28 cellular contexts compared by ENCODE assay signal in the genomic region with DNA sequence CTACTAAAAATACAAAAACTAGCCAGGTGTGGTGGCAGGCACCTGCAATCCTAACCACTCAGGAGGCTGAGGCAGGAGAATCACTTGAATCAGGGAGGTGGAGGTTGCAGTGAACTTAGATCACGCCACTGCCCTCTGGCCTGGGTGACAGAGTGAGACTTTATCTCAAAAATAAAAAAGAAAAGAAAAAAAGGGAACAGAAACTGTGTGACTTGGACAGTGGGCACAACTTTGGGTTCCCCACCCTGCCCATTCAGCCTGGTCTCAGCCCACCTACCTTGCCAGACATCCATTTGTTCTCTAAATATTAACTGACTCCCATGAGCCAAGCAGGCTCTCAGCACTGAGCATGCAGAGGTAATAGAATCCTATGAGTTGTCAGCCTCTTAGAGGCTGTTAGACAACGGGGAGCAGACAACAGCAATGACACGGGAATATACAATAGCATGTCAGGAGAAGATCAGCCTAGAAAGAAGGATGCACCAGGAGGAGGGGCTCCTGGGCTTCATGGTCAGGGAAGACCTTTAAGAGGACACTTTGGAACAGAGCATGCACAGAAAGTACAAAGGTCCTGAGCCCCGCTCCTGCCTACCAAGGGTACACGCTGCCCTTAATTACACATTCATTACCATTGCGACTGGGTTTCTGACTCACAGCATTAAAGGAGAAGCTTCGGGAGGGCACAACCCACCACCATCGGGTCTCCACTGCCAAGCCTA. TPM values are rescaled to one million over a fixed set of nuclear protein-coding genes. Genes with fewer than 3 reads are reported as not detected.
A peak's percentile ranks its signal among the peaks of the same experiment; 100 is the strongest.
DNase-seq lines count a peak whose midpoint lies in the region; ATAC-seq, FAIRE-seq and TF ChIP-seq lines count a peak whose summit lies in the region.
"Had no signal": no experiment of that assay in that cellular context is flagged by ENCODE, and none has a peak within 500 bp of the region (broad histone marks: within the 10 kb centered on the region; RNA-seq: fewer than 3 reads in every experiment).

No MANE protein-coding gene starts in this region.

- H3K4me2 ChIP-seq in HepG2 (ENCODE audit: low read depth, low read length), result no peak overlapping the region
- peak overlapping the region; percentile 63 for H3K4me2 ChIP-seq in OCI-LY3 (ENCODE audit: low read length)
- no peak overlapping the region for H3K4me2 ChIP-seq in mammary epithelial cell (ENCODE audit: insufficient read depth, low read depth, low read length)
- H3K4me2 ChIP-seq: smooth muscle cell had no signal

- dilution Hi-C loops in mammary epithelial cell (cut with HindIII; ENCODE audit: low sequenced_read_pairs), result no loop called here

- H3K27me3 ChIP-seq in HepG2 (ENCODE audit: control insufficient read depth in 1 of 2, insufficient read depth in 2 of 2, low read length in 2 of 2) (peaks cover 3 to 7% of the 10 kb centered on the region in 2 experiments; a peak in 3 of 5 replicates), right lobe of liver (no peaks in the 10 kb centered on the region), OCI-LY3 (ENCODE audit: low read depth, low read length) (peaks cover 16% of the 10 kb centered on the region), mammary epithelial cell (ENCODE audit: insufficient read depth, low read length) (no peaks in the 10 kb centered on the region)
- H3K27me3 ChIP-seq: suprapubic skin had no signal

- ATAC-seq in HepG2, result peak; percentile 11; the same call in 1 of the 3 replicates
- ATAC-seq in right lobe of liver, result no peak
- ATAC-seq in HG03460 (IDR thresholded peaks at IDR 0.05; ENCODE audit: unreplicated experiment), result peak; percentile 36
- no peak for ATAC-seq in Right ventricle myocardium inferior
- ATAC-seq: activated CD8-positive, alpha-beta T cell treated with anti-CD3 and anti-CD28 coated beads for 36 hours; esophagus mucosa; left cardiac atrium had no signal

- peaks cover 19% of the 10 kb centered on the region for H3K4me1 ChIP-seq in HepG2 (ENCODE audit: insufficient read depth, low read length)
- no peaks in the 10 kb centered on the region for H3K4me1 ChIP-seq in right lobe of liver
- peaks cover 42% of the 10 kb centered on the region for H3K4me1 ChIP-seq in OCI-LY3 (ENCODE audit: low read length)
- H3K4me1 ChIP-seq in mammary epithelial cell (ENCODE audit: insufficient read depth, low read length), result peaks cover 9% of the 10 kb centered on the region

- H3K9me3 ChIP-seq in HepG2 (ENCODE audit: low read length), result no peaks in the 10 kb centered on the region
- H3K9me3 ChIP-seq in right lobe of liver, result no peaks in the 10 kb centered on the region
- no peaks in the 10 kb centered on the region for H3K9me3 ChIP-seq in OCI-LY3 (ENCODE audit: insufficient read depth, low read length)
- no peaks in the 10 kb centered on the region for H3K9me3 ChIP-seq in mammary epithelial cell (replicated peaks; ENCODE audit: insufficient read depth, low read length)
- H3K9me3 ChIP-seq: suprapubic skin had no signal

- POLR2A ChIA-PET in HepG2 (lab: Yijun Ruan, JAX), result no interaction called here

- TF ChIP-seq CTCF in HepG2 (CRISPR knock-in tag; IDR thresholded peaks at IDR 0.05) (no peak), right lobe of liver (IDR thresholded peaks at IDR 0.05) (no peak), OCI-LY3 (IDR thresholded peaks at IDR 0.05; ENCODE audit: low read depth, low read length) (no peak), mammary epithelial cell (conservative IDR thresholded peaks at IDR 0.05 in 1 of 2, IDR thresholded peaks at IDR 0.05 in 1 of 2; ENCODE audit: extremely low read depth in 1 of 2, insufficient read depth in 1 of 2, low read depth in 1 of 2, low read length in 2 of 2) (no peak)

- CTCF ChIA-PET in HepG2 (lab: Yijun Ruan, JAX; ENCODE audit: low intra/inter-chr PET ratio, low total read pairs) (interaction anchor here (1.3 kb wide), 1 partner anchor 24 kb away, joined by 3 read pairs; no protein-coding TSS in a partner anchor), mammary epithelial cell (lab: Charles Lee; ENCODE audit: low non-redundant PET) (no interaction called here)

- no peak for TF ChIP-seq RAD21 in HepG2 (CRISPR knock-in tag; IDR thresholded peaks at IDR 0.05)

- H3K79me2 ChIP-seq in HepG2 (ENCODE audit: insufficient read depth, low read length) (no peaks in the 10 kb centered on the region), OCI-LY3 (ENCODE audit: low read length) (no peaks in the 10 kb centered on the region), mammary epithelial cell (ENCODE audit: insufficient read depth, low read length) (no peaks in the 10 kb centered on the region)

- 8% methylated on average over 8 of the region's 8 CpGs for WGBS in HepG2 (ENCODE audit: low lambda C conversion rate)
- 44% methylated on average over 7 of the region's 8 CpGs for WGBS in right lobe of liver (ENCODE audit: insufficient coverage, low coverage, low lambda C conversion rate, missing lambda C conversion rate)
- WGBS in mammary epithelial cell (ENCODE audit: low coverage, missing lambda C conversion rate), result 82% methylated on average over 6 of the region's 8 CpGs

- in situ Hi-C loops in HepG2 (cut with HindIII; ENCODE audit: extremely low pct_ligation_motif_present, low pct_unique_long_range_greater_than_20kb) (loop anchor here (5.0 to 25.0 kb wide), 2 partner anchors 444 to 1891 kb away; no protein-coding TSS in a partner anchor), mammary epithelial cell (cut with MboI; ENCODE audit: low sequenced_read_pairs in 2 of 2) (loop anchor here (5.0 to 25.0 kb wide), 4 partner anchors 422 to 784 kb away; a partner anchor contains a TSS)

- intact Hi-C loops in HepG2 (cut with micrococcal nuclease; ENCODE audit: unreplicated experiment) (loop anchor here (5.0 kb wide), 2 partner anchors 494 to 509 kb away; no protein-coding TSS in a partner anchor), right lobe of liver (cut with DNase I) (no loop called here), mammary epithelial cell (cut with micrococcal nuclease) (loop anchor here (5.0 kb wide), 2 partner anchors 509 to 794 kb away; no protein-coding TSS in a partner anchor), Right ventricle myocardium inferior (cut with DNase I) (loop anchor here (5.0 kb wide), 1 partner anchor 419 kb away; no protein-coding TSS in a partner anchor)

- BruUV-seq in HepG2 (replicated peaks; lab: Mats Ljungman, UMichigan), result no TSS peak
- BruUV-seq in mammary epithelial cell (replicated peaks; lab: Mats Ljungman, UMichigan), result no TSS peak

- FAIRE-seq in HepG2 (lab: Jason Lieb, UNC), result no peak
- FAIRE-seq: GM12892 had no signal

- TF ChIP-seq EP300 in HepG2 (IDR thresholded peaks at IDR 0.05; ENCODE audit: low read depth in 2 of 2, low read length in 2 of 2) (no peak), HepG2 (CRISPR knock-in tag; IDR thresholded peaks at IDR 0.05; ENCODE audit: borderline replicate concordance) (no peak)

- H3K36me3 ChIP-seq in HepG2 (replicated peaks in 1 of 2; ENCODE audit: control insufficient read depth in 1 of 2, insufficient read depth in 2 of 2, low read length in 2 of 2) (no peaks in the 10 kb centered on the region), right lobe of liver (no peaks in the 10 kb centered on the region), OCI-LY3 (replicated peaks; ENCODE audit: low read depth, low read length) (no peaks in the 10 kb centered on the region), mammary epithelial cell (ENCODE audit: insufficient read depth, low read length) (no peaks in the 10 kb centered on the region)
- H3K36me3 ChIP-seq: suprapubic skin had no signal

- no peak overlapping the region for H3K27ac ChIP-seq in HepG2 (ENCODE audit: extremely low read length, insufficient read depth, low read length)
- no peak overlapping the region for H3K27ac ChIP-seq in right lobe of liver
- H3K27ac ChIP-seq in OCI-LY3 (ENCODE audit: low read length), result peak overlapping the region; percentile 31
- no peak overlapping the region for H3K27ac ChIP-seq in mammary epithelial cell (ENCODE audit: insufficient read depth, low read depth, low read length)
- H3K27ac ChIP-seq: SK-N-MC, suprapubic skin had no signal

- H3K9ac ChIP-seq in HepG2 (ENCODE audit: insufficient read depth, low read depth, low read length) (no peak overlapping the region), OCI-LY3 (ENCODE audit: low read length) (peak overlapping the region; percentile 9; the same call in 1 of the 2 replicates), mammary epithelial cell (ENCODE audit: insufficient read depth, low read length) (no peak overlapping the region)

- DNase-seq in HepG2 (ENCODE audit: low spot score), result no peak
- no peak for DNase-seq in right lobe of liver
- no peak for DNase-seq in mammary epithelial cell
- DNase-seq in Right ventricle myocardium inferior (ENCODE audit: missing footprints), result no peak
- DNase-seq in activated gamma-delta T cell (lab: John Stamatoyannopoulos, UW), result no peak
- no peak for DNase-seq in NCI-H446 (lab: John Stamatoyannopoulos, UW)
- DNase-seq: activated CD4-positive, CD25-positive, alpha-beta regulatory T cell; activated CD8-positive, alpha-beta T cell treated with anti-CD3 and anti-CD28 coated beads for 36 hours; activated naive CD4-positive, alpha-beta T cell treated with anti-CD3 and anti-CD28 coated beads, Interleukin-2, amount 10 ng/mL, durations not matched to agents 7 days and 5 days; activated T-cell treated with anti-CD3 and anti-CD28 coated beads, Interleukin-2, amount 50 U/mL, for 1 hour; C1 segment of cervical spinal cord; effector CD8-positive, alpha-beta T cell; GF-D8; GOT3; left cardiac atrium; midbrain; NCI-H1694 treated with DMSO at 0.1 percent for 48 hours; NCI-H524; stimulated activated CD4-positive, alpha-beta T cell treated with anti-CD3 and anti-CD28 coated beads, Interleukin-4, amount 100 ng/mL, for 4 hours had no signal

- no peak overlapping the region for H2AFZ ChIP-seq in HepG2 (ENCODE audit: low read length)
- peak overlapping the region; percentile 56; the same call in 1 of the 2 replicates for H2AFZ ChIP-seq in OCI-LY3 (ENCODE audit: low read depth, low read length)
- H2AFZ ChIP-seq in mammary epithelial cell (ENCODE audit: low read depth, low read length), result no peak overlapping the region

- H3K4me3 ChIP-seq in HepG2 (replicated peaks in 1 of 3; ENCODE audit: insufficient read depth in 1 of 3, low read depth in 2 of 3, low read length in 3 of 3) (no peak overlapping the region), right lobe of liver (no peak overlapping the region), OCI-LY3 (ENCODE audit: low read length) (peak overlapping the region; percentile 36), mammary epithelial cell (replicated peaks in 1 of 3; ENCODE audit: insufficient read depth in 1 of 3, low read depth in 2 of 3, low read length in 3 of 3) (no peak overlapping the region)
- H3K4me3 ChIP-seq: SK-N-MC, smooth muscle cell, suprapubic skin had no signal

- TF ChIP-seq POLR2A in HepG2 (IDR thresholded peaks at IDR 0.05; ENCODE audit: insufficient read depth in 1 of 2, low read depth in 2 of 2, low read length in 2 of 2) (no peak), right lobe of liver (IDR thresholded peaks at IDR 0.05) (no peak)

- no peaks in the 10 kb centered on the region for H4K20me1 ChIP-seq in HepG2 (ENCODE audit: insufficient read depth, low read length)
- no peaks in the 10 kb centered on the region for H4K20me1 ChIP-seq in OCI-LY3 (ENCODE audit: insufficient read depth, low read length)
- no peaks in the 10 kb centered on the region for H4K20me1 ChIP-seq in mammary epithelial cell (ENCODE audit: insufficient read depth, low read length)

RNA-seq across cellular contexts. Expression of a gene that starts 20.0 kb away (rescaled TPM):
- 0.24 and 0.32 TPM in 2 replicates for total RNA-seq in HepG2 (2016; rRNA removed; fragmentation: Illumina TruSeq; extraction: Trizol)
- total RNA-seq in HepG2 (2016; cell fraction: cytosol; rRNA removed; fragmentation: Illumina TruSeq; extraction: Trizol; ENCODE audit: low read depth), result not detected in 2 replicates
- 0.30 and 0.61 TPM in 2 replicates for total RNA-seq in HepG2 (2016; cell fraction: insoluble cytoplasmic fraction; rRNA removed; fragmentation: Illumina TruSeq; extraction: Trizol)
- total RNA-seq in HepG2 (2016; cell fraction: membrane; rRNA removed; fragmentation: Illumina TruSeq; extraction: Trizol), result not detected in 2 replicates
- not detected in 2 replicates for total RNA-seq in HepG2 (2016; cell fraction: nucleus; rRNA removed; fragmentation: Illumina TruSeq; extraction: Trizol)
- polyA plus RNA-seq in HepG2 (2011; rRNA removed), result 0.10 and 0.42 TPM in 2 replicates
- not detected in 2 replicates for polyA plus RNA-seq in HepG2 (2011; cell fraction: cytosol; rRNA removed)
- polyA plus RNA-seq in HepG2 (2011; cell fraction: nucleus; rRNA removed), result 0.59 TPM in 1 of 2 replicates, not detected in the other
- polyA plus RNA-seq in HepG2 (2012), result not detected in 2 replicates
- polyA plus RNA-seq in HepG2 (2016; cell fraction: cytosol; fragmentation: Illumina TruSeq; extraction: Trizol; ENCODE audit: low read depth), result not detected in 2 replicates
- 0.51 TPM in 1 of 2 replicates, not detected in the other for polyA plus RNA-seq in HepG2 (2016; cell fraction: insoluble cytoplasmic fraction; fragmentation: Illumina TruSeq; extraction: Trizol; ENCODE audit: low read depth)
- polyA plus RNA-seq in HepG2 (2016; cell fraction: membrane; fragmentation: Illumina TruSeq; extraction: Trizol; ENCODE audit: low read depth), result not detected in 2 replicates
- polyA plus RNA-seq in HepG2 (2016; cell fraction: nucleus; fragmentation: Illumina TruSeq; extraction: Trizol; ENCODE audit: insufficient read depth, low read depth), result 0.81 and 0.85 TPM in 2 replicates
- not detected in 2 replicates for polyA minus RNA-seq in HepG2 (2011; rRNA and poly(A)+ RNA removed; ENCODE audit: low replicate concordance)
- not detected in 2 replicates for polyA minus RNA-seq in HepG2 (2011; cell fraction: cytosol; rRNA and poly(A)+ RNA removed)
- not detected in 2 replicates for polyA minus RNA-seq in HepG2 (2011; cell fraction: nucleus; rRNA and poly(A)+ RNA removed)
- under 1 TPM in 1 of 6 experiments, not detected in 5; 0.44 TPM for total RNA-seq in right lobe of liver
- total RNA-seq in mammary epithelial cell, result not detected
- 0.22 TPM for polyA plus RNA-seq in mammary epithelial cell
- polyA minus RNA-seq in mammary epithelial cell, result not detected
- not detected for total RNA-seq in Right ventricle myocardium inferior
- total RNA-seq: left cardiac atrium, neural crest cell, pulmonary artery endothelial cell had no signal

RNA-seq across cellular contexts. Expression of a gene that starts 28.5 kb away (rescaled TPM):
- 0.15 TPM in 1 of 2 replicates, not detected in the other for total RNA-seq in HepG2 (2016; rRNA removed; fragmentation: Illumina TruSeq; extraction: Trizol)
- total RNA-seq in HepG2 (2016; cell fraction: cytosol; rRNA removed; fragmentation: Illumina TruSeq; extraction: Trizol; ENCODE audit: low read depth), result not detected in 2 replicates
- 0.22 TPM in 1 of 2 replicates, not detected in the other for total RNA-seq in HepG2 (2016; cell fraction: insoluble cytoplasmic fraction; rRNA removed; fragmentation: Illumina TruSeq; extraction: Trizol)
- not detected in 2 replicates for total RNA-seq in HepG2 (2016; cell fraction: membrane; rRNA removed; fragmentation: Illumina TruSeq; extraction: Trizol)
- total RNA-seq in HepG2 (2016; cell fraction: nucleus; rRNA removed; fragmentation: Illumina TruSeq; extraction: Trizol), result 0.59 and 1.0 TPM in 2 replicates
- 0.36 and 0.51 TPM in 2 replicates for polyA plus RNA-seq in HepG2 (2011; rRNA removed)
- 0.12 TPM in 1 of 2 replicates, not detected in the other for polyA plus RNA-seq in HepG2 (2011; cell fraction: cytosol; rRNA removed)
- polyA plus RNA-seq in HepG2 (2011; cell fraction: nucleus; rRNA removed), result 1.5 and 2.4 TPM in 2 replicates
- 0.31 and 0.37 TPM in 2 replicates for polyA plus RNA-seq in HepG2 (2012)
- not detected in 2 replicates for polyA plus RNA-seq in HepG2 (2016; cell fraction: cytosol; fragmentation: Illumina TruSeq; extraction: Trizol; ENCODE audit: low read depth)
- polyA plus RNA-seq in HepG2 (2016; cell fraction: insoluble cytoplasmic fraction; fragmentation: Illumina TruSeq; extraction: Trizol; ENCODE audit: low read depth), result not detected in 2 replicates
- polyA plus RNA-seq in HepG2 (2016; cell fraction: membrane; fragmentation: Illumina TruSeq; extraction: Trizol; ENCODE audit: low read depth), result not detected in 2 replicates
- polyA plus RNA-seq in HepG2 (2016; cell fraction: nucleus; fragmentation: Illumina TruSeq; extraction: Trizol; ENCODE audit: insufficient read depth, low read depth), result 0.75 and 1.6 TPM in 2 replicates
- 0.44 and 1.8 TPM in 2 replicates for polyA minus RNA-seq in HepG2 (2011; rRNA and poly(A)+ RNA removed; ENCODE audit: low replicate concordance)
- polyA minus RNA-seq in HepG2 (2011; cell fraction: cytosol; rRNA and poly(A)+ RNA removed), result not detected in 2 replicates
- polyA minus RNA-seq in HepG2 (2011; cell fraction: nucleus; rRNA and poly(A)+ RNA removed), result 2.2 and 2.4 TPM in 2 replicates
- under 1 TPM in 2 of 6 experiments, not detected in 4; 0.24 to 0.37 TPM for total RNA-seq in right lobe of liver
- under 1 TPM in 1 of 2 donors, not detected in 1; 0.52 TPM for total RNA-seq in mammary epithelial cell
- polyA plus RNA-seq in mammary epithelial cell, result not detected
- not detected for polyA minus RNA-seq in mammary epithelial cell
- total RNA-seq in Right ventricle myocardium inferior, result not detected
- total RNA-seq: esophagus mucosa, left cardiac atrium, pulmonary artery endothelial cell, smooth muscle cell had no signal

Comparison
In these comparisons a context has a peak if more than half of its experiments do, and no peak if none do; other contexts are left out.
1. ATAC-seq: peak in HepG2 (single experiment) and HG03460 (single experiment); none in right lobe of liver (0 of 4) and Right ventricle myocardium inferior (single experiment).
2. intact Hi-C loops: an anchor here in HepG2 (5.0 kb wide), mammary epithelial cell (5.0 kb wide) and Right ventricle myocardium inferior (5.0 kb wide); none called in right lobe of liver.